In genomic region chr1:31627301-31627929, GRCh38 we compare ENCODE assay signal across 11 cellular contexts. TPM values are rescaled to one million over a fixed set of nuclear protein-coding genes. Genes with fewer than 3 reads are reported as not detected.
DNase-seq lines count a peak whose midpoint lies in the region; ATAC-seq and TF ChIP-seq lines count a peak whose summit lies in the region.
"Had no signal": no experiment of that assay in that cellular context is flagged by ENCODE, and none has a peak within 500 bp of the region (broad histone marks: within the 10 kb centered on the region; RNA-seq: fewer than 3 reads in every experiment).

No MANE protein-coding gene starts in this region.

- peak; percentile 61 to 86 (median 81) for ATAC-seq in heart right ventricle
- no peak for ATAC-seq in CD4-positive, alpha-beta T cell (ENCODE audit: poor library complexity)

- intact Hi-C loops in heart right ventricle (cut with DNase I) = no loop called here
- intact Hi-C loops in CD4-positive, alpha-beta T cell (cut with DNase I, micrococcal nuclease) = no loop called here

- peak overlapping the region in 8 of 11 experiments; percentile 7 to 69 (median 53); a peak in 13 of 22 replicates for H3K27ac ChIP-seq in BLaER1 treated with 17β-estradiol and CSF1 and Interleukin-3, amounts not matched to agents 10 nM and 100 nM
- H3K27ac ChIP-seq in heart right ventricle = peak overlapping the region; percentile 72 to 97 (median 90)
- H3K27ac ChIP-seq in CD4-positive, alpha-beta T cell (ENCODE audit: low read depth, low read length) = no peak overlapping the region

- no peaks in the 10 kb centered on the region for H3K4me1 Mint-ChIP-seq in CD4-positive, alpha-beta T cell (ENCODE audit: low read depth)
- peaks cover 0 to 3% of the 10 kb centered on the region in 2 donors for H3K4me1 Mint-ChIP-seq in immature natural killer cell
- H3K4me1 Mint-ChIP-seq: memory B cell had no signal

- POLR2A ChIA-PET in CD4-positive, alpha-beta T cell (lab: Charles Lee) = no interaction called here

- peaks cover 61% of the 10 kb centered on the region for H3K36me3 Mint-ChIP-seq in CD4-positive, alpha-beta T cell (ENCODE audit: low read depth)
- peaks cover 7 to 27% (median 13%) of the 10 kb centered on the region in 3 donors for H3K36me3 Mint-ChIP-seq in immature natural killer cell

- H3K27me3 ChIP-seq in BLaER1 treated with 17β-estradiol and CSF1 and Interleukin-3, amounts not matched to agents 10 nM and 100 nM = no peaks in the 10 kb centered on the region
- H3K27me3 ChIP-seq in heart right ventricle = no peaks in the 10 kb centered on the region
- no peaks in the 10 kb centered on the region for H3K27me3 ChIP-seq in CD4-positive, alpha-beta T cell (ENCODE audit: control insufficient read depth, insufficient read depth, low read length)

- H3K27me3 Mint-ChIP-seq in CD4-positive, alpha-beta T cell = no peaks in the 10 kb centered on the region
- H3K27me3 Mint-ChIP-seq in immature natural killer cell (ENCODE audit: low read depth in 3 of 3) = peaks cover 0 to 1% (median 0%) of the 10 kb centered on the region in 3 donors
- H3K27me3 Mint-ChIP-seq: memory B cell had no signal

- 29 to 46% methylated on average over 13 of the region's 13 CpGs for WGBS in heart right ventricle, 2 donors

- H3K9me3 ChIP-seq in BLaER1 treated with 17β-estradiol and CSF1 and Interleukin-3, amounts not matched to agents 10 nM and 100 nM (replicated peaks in 1 of 11) = no peaks in the 10 kb centered on the region
- no peaks in the 10 kb centered on the region for H3K9me3 ChIP-seq in heart right ventricle
- no peaks in the 10 kb centered on the region for H3K9me3 ChIP-seq in CD4-positive, alpha-beta T cell (ENCODE audit: control insufficient read depth, low read length)

- H3K9ac ChIP-seq in BLaER1 treated with 17β-estradiol and CSF1 and Interleukin-3, amounts not matched to agents 10 nM and 100 nM = peak overlapping the region in 9 of 11 experiments; percentile 5 to 48 (median 31); a peak in 10 of 22 replicates

- H4K20me1 ChIP-seq in BLaER1 treated with 17β-estradiol and CSF1 and Interleukin-3, amounts not matched to agents 10 nM and 100 nM = peaks cover 0 to 46% (median 4%) of the 10 kb centered on the region in 11 experiments; a peak in 10 of 22 replicates

- H3K27ac Mint-ChIP-seq in CD4-positive, alpha-beta T cell = no peak overlapping the region
- H3K27ac Mint-ChIP-seq in immature natural killer cell = no peak overlapping the region
- H3K27ac Mint-ChIP-seq: memory B cell had no signal

- no peak overlapping the region for H3K4me3 Mint-ChIP-seq in CD4-positive, alpha-beta T cell
- H3K4me3 Mint-ChIP-seq in immature natural killer cell = no peak overlapping the region
- H3K4me3 Mint-ChIP-seq: memory B cell had no signal

- DNase-seq in amniotic epithelial cell (ENCODE audit: low read depth) (peak; percentile 48), heart right ventricle (peak; percentile 63 to 72), renal cortical epithelial cell (ENCODE audit: low read depth) (peak; percentile 54), COLO829 (ENCODE audit: low spot score) (no peak), immature natural killer cell (no peak)
- no peak for DNase-seq in CD4-positive, alpha-beta T cell
- no peak for DNase-seq in activated CD4-positive, alpha-beta T cell treated with anti-CD3 and anti-CD28 coated beads for 1 hour
- DNase-seq: activated CD4-positive, CD25-positive, alpha-beta regulatory T cell treated with anti-CD3 and anti-CD28 coated beads, Interleukin-2, amount 50 U/mL, for 72 hours; NCI-H1436 had no signal

- H3K4me1 ChIP-seq in BLaER1 treated with 17β-estradiol and CSF1 and Interleukin-3, amounts not matched to agents 10 nM and 100 nM = peaks cover 32 to 60% (median 52%) of the 10 kb centered on the region in 10 experiments
- H3K4me1 ChIP-seq in heart right ventricle = peaks cover 30 to 75% (median 48%) of the 10 kb centered on the region in 9 donors

- H3K4me3 ChIP-seq in BLaER1 treated with 17β-estradiol and CSF1 and Interleukin-3, amounts not matched to agents 10 nM and 100 nM = no peak overlapping the region
- H3K4me3 ChIP-seq in heart right ventricle = no peak overlapping the region

- peak overlapping the region in 8 of 11 experiments; percentile 18 to 75 (median 54); a peak in 13 of 22 replicates for H3K4me2 ChIP-seq in BLaER1 treated with 17β-estradiol and CSF1 and Interleukin-3, amounts not matched to agents 10 nM and 100 nM

- H3K9me3 Mint-ChIP-seq in CD4-positive, alpha-beta T cell = no peaks in the 10 kb centered on the region
- H3K9me3 Mint-ChIP-seq in immature natural killer cell = no peaks in the 10 kb centered on the region
- H3K9me3 Mint-ChIP-seq: memory B cell had no signal

- peaks cover 46 to 57% (median 50%) of the 10 kb centered on the region in 11 experiments for H3K36me3 ChIP-seq in BLaER1 treated with 17β-estradiol and CSF1 and Interleukin-3, amounts not matched to agents 10 nM and 100 nM
- H3K36me3 ChIP-seq in heart right ventricle = peaks cover 0 to 57% (median 25%) of the 10 kb centered on the region in 9 donors

- CTCF ChIA-PET in CD4-positive, alpha-beta T cell (lab: Charles Lee) = no interaction called here

- no peak for TF ChIP-seq CTCF in heart right ventricle (IDR thresholded peaks at IDR 0.05)
- TF ChIP-seq CTCF in CD4-positive, alpha-beta T cell (IDR thresholded peaks at IDR 0.05) = no peak

RNA-seq across cellular contexts. Expression of gene HCRTR1, which starts 9.9 kb away (rescaled TPM):
- total RNA-seq in heart right ventricle (under 1 TPM in 6 of 10 donors, not detected in 4; 0.17 to 0.92 (median 0.37) TPM), renal cortical epithelial cell (not detected in 2 replicates)
- polyA plus RNA-seq in heart right ventricle (1 to 10 TPM in 1 of 2 donors, under 1 TPM in 1; 0.20 to 1.5 TPM), immature natural killer cell (not detected)
- total RNA-seq in CD4-positive, alpha-beta T cell = not detected

RNA-seq across cellular contexts. Expression of gene PEF1, which starts 17.3 kb away (rescaled TPM):
- total RNA-seq in heart right ventricle (10 to 100 TPM; 35.0 to 47.9 (median 40.0) TPM), renal cortical epithelial cell (80.4 and 121 TPM in 2 replicates)
- polyA plus RNA-seq in heart right ventricle (10 to 100 TPM; 35.4 to 94.3 TPM), immature natural killer cell (100 to 1,000 TPM; 108 to 224 (median 119) TPM)
- 10 to 100 TPM; 42.3 to 45.9 TPM for total RNA-seq in CD4-positive, alpha-beta T cell

RNA-seq across cellular contexts. Expression of gene TINAGL1, which starts 51.1 kb away (rescaled TPM):
- 100 to 1,000 TPM; 139 to 336 (median 188) TPM for total RNA-seq in heart right ventricle
- 100 to 1,000 TPM; 268 to 332 TPM for polyA plus RNA-seq in heart right ventricle
- 168 and 349 TPM in 2 replicates for total RNA-seq in renal cortical epithelial cell
- not detected for total RNA-seq in CD4-positive, alpha-beta T cell
- polyA plus RNA-seq in immature natural killer cell = not detected

Comparison
In these comparisons a context has a peak if more than half of its experiments do, and no peak if none do; other contexts are left out.
1. DNase-seq: peak in amniotic epithelial cell (single experiment), heart right ventricle (2 of 2) and renal cortical epithelial cell (single experiment); none in CD4-positive, alpha-beta T cell (0 of 10), COLO829 (single experiment), activated CD4-positive, alpha-beta T cell treated with anti-CD3 and anti-CD28 coated beads for 1 hour (single experiment) and immature natural killer cell (0 of 3).
2. RNA of gene TINAGL1, which starts 51.1 kb away (total RNA-seq): 139 to 336 TPM in heart right ventricle and 168 to 349 TPM in renal cortical epithelial cell; not detected in CD4-positive, alpha-beta T cell; every median in the first group is over 100 times any median in the second.